33 cellular contexts compared by ENCODE assay signal in genomic region chr1:116795482-116795829, GRCh38. TPM values are rescaled to one million over a fixed set of nuclear protein-coding genes. Genes with fewer than 3 reads are reported as not detected.
"Had no signal": no experiment of that assay in that cellular context is flagged by ENCODE, and none has a peak within 500 bp of the region (broad histone marks: within the 10 kb centered on the region; RNA-seq: fewer than 3 reads in every experiment).

No MANE protein-coding gene starts in this region.

- H3K4me3 ChIP-seq: esophagus squamous epithelium, ovary, prostate gland, sigmoid colon, smooth muscle cell, tibial nerve had no signal

- FAIRE-seq: astrocyte, endometrium, frontal cortex, islet of Langerhans had no signal

- H3K27ac Mint-ChIP-seq: activated T-cell treated with anti-CD3 and anti-CD28 coated beads, Interleukin-2, amount 50 U/mL, for 24 hours had no signal

- H3K9me3 ChIP-seq: esophagus squamous epithelium, ovary, prostate gland, sigmoid colon, tibial nerve had no signal

- H3K4me3 Mint-ChIP-seq: activated CD4-positive, alpha-beta memory T cell treated with anti-CD3 and anti-CD28 coated beads for 36 hours; activated CD4-positive, alpha-beta T cell treated with anti-CD3 and anti-CD28 coated beads, Interleukin-2, amount 10 ng/mL, durations not matched to agents 24 days and 14 days; activated T-cell treated with anti-CD3 and anti-CD28 coated beads, Interleukin-2, amount 50 U/mL, for 24 hours; T-helper 1 cell treated with Interleukin-12 subunit alpha and Interleukin-12 subunit beta and Interleukin-4 antibody, amounts not matched to agents 30 μg/mL and 1 μg/mL, for 36 hours had no signal

- H3K4me2 ChIP-seq: smooth muscle cell had no signal

- DNase-seq: activated CD4-positive, alpha-beta memory T cell treated with anti-CD3 and anti-CD28 coated beads for 36 hours; activated CD4-positive, alpha-beta T cell treated with anti-CD3 and anti-CD28 coated beads, Interleukin-2, amount 10 ng/mL, durations not matched to agents 24 days and 14 days; activated CD4-positive, CD25-positive, alpha-beta regulatory T cell treated with anti-CD3 and anti-CD28 coated beads, Interleukin-2, amount 50 U/mL, for 72 hours; activated CD8-positive, alpha-beta memory T cell treated with anti-CD3 and anti-CD28 coated beads, Interleukin-2, amount 50 U/mL, for 4 hours; activated gamma-delta T cell treated with Interleukin-2 at 50 U/mL for 16 hours; activated naive CD4-positive, alpha-beta T cell treated with anti-CD3 and anti-CD28 coated beads, Interleukin-2, amount 50 U/mL, for 16 hours; activated T-cell treated with anti-CD3 and anti-CD28 coated beads, Interleukin-2, amount 50 U/mL, for 24 hours; amniotic stem cell; brain microvascular endothelial cell; caudate nucleus; esophagus squamous epithelium; left ventricle myocardium superior; ovary; retina; sigmoid colon; stimulated activated CD4-positive, alpha-beta T cell treated with anti-CD3 and anti-CD28 coated beads, Interleukin-1b, Interleukin-23, amount 100 ng/mL, for 48 hours; stimulated activated CD4-positive, alpha-beta T cell treated with anti-CD3 and anti-CD28 coated beads, Interleukin-4, amount 100 ng/mL, for 4 hours; stimulated activated CD8-positive, alpha-beta memory T cell treated with anti-CD3 and anti-CD28 coated beads, Interleukin-4, amount 100 ng/mL, for 48 hours; stimulated activated naive CD4-positive, alpha-beta T cell treated with Interleukin-2 at 50 U/mL for 16 hours; T1000; WERI-Rb-1 had no signal

- H3K4me1 ChIP-seq: prostate gland, sigmoid colon, tibial nerve had no signal

- H3K9me3 Mint-ChIP-seq: activated CD4-positive, alpha-beta memory T cell treated with anti-CD3 and anti-CD28 coated beads for 36 hours had no signal

- H3K36me3 ChIP-seq: brain microvascular endothelial cell, esophagus squamous epithelium, ovary, prostate gland, sigmoid colon, tibial nerve, WERI-Rb-1 had no signal

- H3K27me3 Mint-ChIP-seq: activated CD4-positive, alpha-beta memory T cell treated with anti-CD3 and anti-CD28 coated beads for 36 hours; activated CD4-positive, alpha-beta T cell treated with anti-CD3 and anti-CD28 coated beads, Interleukin-2, amount 10 ng/mL, durations not matched to agents 24 days and 14 days; activated T-cell treated with anti-CD3 and anti-CD28 coated beads, Interleukin-2, amount 50 U/mL, for 24 hours had no signal

- H3K27me3 ChIP-seq: brain microvascular endothelial cell, ovary, sigmoid colon, tibial nerve had no signal

- H3K27ac ChIP-seq: brain microvascular endothelial cell, epithelial cell of prostate, esophagus squamous epithelium, ovary, prostate gland, sigmoid colon, tibial nerve, WERI-Rb-1 had no signal

RNA-seq across cellular contexts. Expression of gene CD2, which starts 41.2 kb away (rescaled TPM):
- total RNA-seq: frontal cortex, lung microvascular endothelial cell, smooth muscle cell, temporal lobe had no signal
- polyA plus RNA-seq: neural cell, smooth muscle cell had no signal
